ENCODE assay signal across 9 cellular contexts in the genomic region with DNA sequence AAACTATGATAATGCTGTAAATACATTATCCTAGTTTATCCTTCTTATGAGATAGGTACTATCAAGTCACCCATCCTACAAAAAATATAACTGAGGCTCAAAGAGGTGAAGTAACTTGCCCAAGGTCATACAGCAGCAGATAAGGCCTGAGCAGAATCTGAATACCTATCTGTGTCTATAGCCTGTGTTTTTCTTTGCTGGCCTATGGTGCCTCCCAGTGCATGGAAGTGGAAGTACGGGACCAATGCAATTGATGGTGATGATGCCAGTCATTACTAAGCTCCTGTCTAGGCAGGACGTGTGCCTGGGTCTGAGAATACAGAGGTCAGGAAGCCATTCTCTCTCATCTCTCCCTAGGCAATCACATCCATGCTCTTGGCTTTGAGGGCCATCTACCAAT.
DNase-seq lines count a peak whose midpoint lies in the region; ATAC-seq and TF ChIP-seq lines count a peak whose summit lies in the region.
"Had no signal": no experiment of that assay in that cellular context is flagged by ENCODE, and none has a peak within 500 bp of the region (broad histone marks: within the 10 kb centered on the region; RNA-seq: fewer than 3 reads in every experiment).

No MANE protein-coding gene starts in this region.

- H3F3A ChIP-seq in OCI-LY1 (ENCODE audit: insufficient read depth, low read length): no peaks in the 10 kb centered on the region

- WGBS in thyroid gland, 2 donors: 66 to 72% methylated on average over 2 of the region's 2 CpGs

- H3K9ac ChIP-seq in OCI-LY1 (ENCODE audit: low read length): no peak overlapping the region
- H3K9ac ChIP-seq: BLaER1 had no signal

- ATAC-seq in GM19455 (IDR thresholded peaks at IDR 0.05; ENCODE audit: unreplicated experiment) (peak; percentile 76), HG03432 (IDR thresholded peaks at IDR 0.05; ENCODE audit: unreplicated experiment) (peak; percentile 90)

- DNase-seq in NCI-H1092 treated with DMSO at 0.1 percent for 48 hours (lab: John Stamatoyannopoulos, UW) (peak; percentile 26), NCI-H1092 (lab: John Stamatoyannopoulos, UW) (no peak), amniotic epithelial cell (ENCODE audit: low read depth) (peak; percentile 47), kidney glomerular epithelial cell (lab: John Stamatoyannopoulos, UW) (peak; percentile 35), thyroid gland (peak in 1 of 2 donors; percentile 20)

- H3K4me2 ChIP-seq in OCI-LY1 (ENCODE audit: low read length): no peak overlapping the region
- H3K4me2 ChIP-seq: BLaER1 had no signal

- no peak overlapping the region for H3K4me3 ChIP-seq in OCI-LY1 (ENCODE audit: low read depth, low read length, poor library complexity, severe bottlenecking)
- H3K4me3 ChIP-seq in thyroid gland (replicated peaks in 1 of 3): no peak overlapping the region
- H3K4me3 ChIP-seq: BLaER1 had no signal

- intact Hi-C loops in thyroid gland (cut with DNase I): no loop called here

- no peak for TF ChIP-seq POLR2A in thyroid gland (IDR thresholded peaks at IDR 0.05)

- H3K27me3 ChIP-seq in OCI-LY1 (ENCODE audit: insufficient read depth, low read length): no peaks in the 10 kb centered on the region
- no peaks in the 10 kb centered on the region for H3K27me3 ChIP-seq in thyroid gland
- H3K27me3 ChIP-seq: BLaER1 had no signal

- H3K9me3 ChIP-seq in OCI-LY1 (ENCODE audit: low read length) (no peaks in the 10 kb centered on the region), thyroid gland (no peaks in the 10 kb centered on the region)
- H3K9me3 ChIP-seq: BLaER1 had no signal

- no peaks in the 10 kb centered on the region for H3K4me1 ChIP-seq in OCI-LY1 (ENCODE audit: insufficient read depth, low read length, severe bottlenecking)
- H3K4me1 ChIP-seq in thyroid gland: no peaks in the 10 kb centered on the region

- no peak overlapping the region for H2AFZ ChIP-seq in OCI-LY1 (ENCODE audit: low read length)

- peak; percentile 72 for TF ChIP-seq CTCF in OCI-LY1 (IDR thresholded peaks at IDR 0.05; ENCODE audit: low read length)
- peak in 4 of 6 experiments; percentile 22 to 48 (median 40) for TF ChIP-seq CTCF in thyroid gland (IDR thresholded peaks at IDR 0.05)

- H3K9me2 ChIP-seq in OCI-LY1 (ENCODE audit: low read depth, low read length): no peaks in the 10 kb centered on the region

- H3K27ac ChIP-seq in OCI-LY1 (ENCODE audit: low read depth, low read length, poor library complexity, severe bottlenecking): no peak overlapping the region
- H3K27ac ChIP-seq in thyroid gland: no peak overlapping the region
- H3K27ac ChIP-seq: BLaER1 had no signal

- H3K36me3 ChIP-seq in OCI-LY1 (ENCODE audit: insufficient read depth, low read length): no peaks in the 10 kb centered on the region
- H3K36me3 ChIP-seq in thyroid gland: no peaks in the 10 kb centered on the region
- H3K36me3 ChIP-seq: BLaER1 had no signal

- no peaks in the 10 kb centered on the region for H4K20me1 ChIP-seq in OCI-LY1 (ENCODE audit: insufficient read depth, low read length)
- H4K20me1 ChIP-seq: BLaER1 had no signal

- no peaks in the 10 kb centered on the region for H3K79me2 ChIP-seq in OCI-LY1 (ENCODE audit: insufficient read depth, low read length)
